9 cellular contexts compared by ENCODE assay signal in the genomic region with DNA sequence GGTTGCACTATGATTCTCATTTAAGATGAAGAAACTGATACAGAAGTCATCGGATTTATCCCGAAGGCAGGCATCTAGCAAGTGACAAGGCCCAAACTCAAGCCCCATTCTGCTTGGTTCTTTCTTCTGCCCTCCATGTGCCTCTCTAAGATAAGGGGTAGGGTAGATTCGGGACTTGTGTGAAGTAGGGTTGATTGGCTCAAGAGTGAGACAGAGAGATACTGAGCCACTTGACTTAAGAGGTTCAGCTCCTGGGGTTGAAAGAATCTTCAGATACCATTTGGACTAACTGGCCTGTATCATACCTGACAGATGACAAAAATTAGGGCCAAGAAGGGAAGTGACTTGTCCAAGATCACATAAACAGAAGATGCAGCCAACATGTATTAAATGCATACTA. TPM values are rescaled to one million over a fixed set of nuclear protein-coding genes. Genes with fewer than 3 reads are reported as not detected.
DNase-seq lines count a peak whose midpoint lies in the region; ATAC-seq and TF ChIP-seq lines count a peak whose summit lies in the region.
"Had no signal": no experiment of that assay in that cellular context is flagged by ENCODE, and none has a peak within 500 bp of the region (broad histone marks: within the 10 kb centered on the region; RNA-seq: fewer than 3 reads in every experiment).

No MANE protein-coding gene starts in this region.

- H3K4me1 ChIP-seq in ES-I3 (ENCODE audit: insufficient read depth, low read length), result peaks cover 6% of the 10 kb centered on the region; the same call in 1 of the 2 replicates
- peaks cover 8% of the 10 kb centered on the region for H3K4me1 ChIP-seq in Panc1 (ENCODE audit: control insufficient read depth, insufficient read depth, low read length)
- peaks cover 9% of the 10 kb centered on the region for H3K4me1 ChIP-seq in parathyroid adenoma

- H3K9ac ChIP-seq in ES-I3 (ENCODE audit: low read depth, low read length) (peak overlapping the region; percentile 79), parathyroid adenoma (no peak overlapping the region)

- BruUV-seq in Panc1 (replicated peaks; lab: Mats Ljungman, UMichigan), result no TSS peak

- DNase-seq in Panc1 (ENCODE audit: low read depth, low spot score) (no peak), epithelial cell of proximal tubule (ENCODE audit: low read depth) (no peak), COLO668 (lab: John Stamatoyannopoulos, UW; ENCODE audit: unreplicated experiment) (no peak), GOT3 (lab: John Stamatoyannopoulos, UW) (no peak)
- no peak for DNase-seq in activated CD8-positive, alpha-beta memory T cell treated with anti-CD3 and anti-CD28 coated beads, Interleukin-2, amount 50 U/mL, for 48 hours
- DNase-seq: activated CD4-positive, alpha-beta T cell treated with anti-CD3 and anti-CD28 coated beads, Interleukin-2, amount 50 U/mL, for 48 hours had no signal

- peaks cover 7% of the 10 kb centered on the region for H3K36me3 ChIP-seq in ES-I3 (ENCODE audit: insufficient read depth, low read length)
- H3K36me3 ChIP-seq in Panc1 (ENCODE audit: control insufficient read depth, insufficient read depth, low read length), result no peaks in the 10 kb centered on the region; the same call in 1 of the 2 replicates
- H3K36me3 ChIP-seq in parathyroid adenoma (ENCODE audit: control insufficient read depth, insufficient read depth, low read length), result no peaks in the 10 kb centered on the region

- CTCF ChIA-PET in Panc1 (lab: Charles Lee), result no interaction called here

- H3K27me3 ChIP-seq in Panc1 (ENCODE audit: control insufficient read depth, insufficient read depth, low read length), result no peaks in the 10 kb centered on the region
- H3K27me3 ChIP-seq in parathyroid adenoma (ENCODE audit: control insufficient read depth, insufficient read depth, low read length), result no peaks in the 10 kb centered on the region

- no peak for TF ChIP-seq CTCF in Panc1 (IDR thresholded peaks at IDR 0.05)
- no peak for TF ChIP-seq CTCF in epithelial cell of proximal tubule (conservative IDR thresholded peaks at IDR 0.05; ENCODE audit: low read depth, low read length)
- TF ChIP-seq CTCF in parathyroid adenoma (IDR thresholded peaks at IDR 0.05), result no peak

- H2AFZ ChIP-seq in parathyroid adenoma, result no peak overlapping the region

- H3K4me3 ChIP-seq in Panc1 (ENCODE audit: low read depth in 2 of 2, low read length in 2 of 2) (peak overlapping the region; percentile 93 to 94), epithelial cell of proximal tubule (ENCODE audit: low read depth, low read length) (peak overlapping the region; percentile 77), parathyroid adenoma (ENCODE audit: low read depth, low read length) (peak overlapping the region; percentile 94)

- in situ Hi-C loops in Panc1 (cut with HindIII; ENCODE audit: low pct_unique_long_range_greater_than_20kb, low sequenced_read_pairs), result no loop called here

- H3K27ac ChIP-seq in Panc1 (ENCODE audit: low read length) (peak overlapping the region; percentile 94), parathyroid adenoma (no peak overlapping the region)

- intact Hi-C loops in Panc1 (cut with micrococcal nuclease; ENCODE audit: unreplicated experiment), result no loop called here

- POLR2A ChIA-PET in Panc1 (lab: Charles Lee), result no interaction called here

- peaks cover 2% of the 10 kb centered on the region for H3K79me2 ChIP-seq in parathyroid adenoma

- H3K4me2 ChIP-seq in parathyroid adenoma (ENCODE audit: low read length), result peak overlapping the region; percentile 95

- no peak for ATAC-seq in Panc1
- ATAC-seq in GM21529 (IDR thresholded peaks at IDR 0.05; ENCODE audit: unreplicated experiment), result no peak

- H3K9me3 ChIP-seq in ES-I3 (ENCODE audit: control insufficient read depth, insufficient read depth, low read length), result no peaks in the 10 kb centered on the region
- H3K9me3 ChIP-seq in Panc1 (ENCODE audit: control insufficient read depth, insufficient read depth, low read depth, low read length), result no peaks in the 10 kb centered on the region
- H3K9me3 ChIP-seq in parathyroid adenoma (ENCODE audit: control insufficient read depth, low read length), result no peaks in the 10 kb centered on the region

RNA-seq across cellular contexts. Expression of gene RFT1, which starts 0.9 kb away (rescaled TPM):
- total RNA-seq in Panc1 (2021; ENCODE audit: unreplicated experiment), result 21.0 TPM
- polyA plus RNA-seq in Panc1 (2012; ENCODE audit: insufficient read length), result 19.0 TPM
- 25.1 and 29.2 TPM in 2 replicates for total RNA-seq in epithelial cell of proximal tubule

RNA-seq across cellular contexts. Expression of gene PRKCD, which starts 31.7 kb away (rescaled TPM):
- total RNA-seq in Panc1 (2021; ENCODE audit: unreplicated experiment) (14.0 TPM), epithelial cell of proximal tubule (4.0 and 9.3 TPM in 2 replicates)
- polyA plus RNA-seq in Panc1 (2012; ENCODE audit: insufficient read length), result 16.1 TPM
